ENCODE assay signal across 14 cellular contexts in the genomic region with DNA sequence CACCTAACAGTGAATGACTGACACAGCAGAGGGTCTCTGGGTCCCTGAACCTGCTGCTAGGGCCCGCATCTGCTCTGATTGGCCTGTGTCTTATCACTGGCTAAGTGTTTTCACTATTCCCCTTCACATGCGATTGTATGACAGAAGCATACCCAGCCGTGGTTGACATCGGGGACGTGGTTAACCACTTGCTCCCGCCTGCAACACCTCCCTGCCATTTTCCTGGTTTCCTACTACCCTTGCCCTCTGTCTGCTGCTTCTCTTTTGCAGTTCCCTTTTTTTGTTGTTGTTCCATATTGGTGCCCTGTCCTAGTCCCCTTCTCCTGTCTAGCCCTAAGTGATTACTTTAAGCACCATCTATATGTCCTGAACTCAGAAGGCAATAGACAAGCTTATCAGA.
"Had no signal": no experiment of that assay in that cellular context is flagged by ENCODE, and none has a peak within 500 bp of the region (broad histone marks: within the 10 kb centered on the region; RNA-seq: fewer than 3 reads in every experiment).

No MANE protein-coding gene starts in this region.

- H3K9me3 ChIP-seq: esophagus muscularis mucosa, lower lobe of right lung, neutrophil, suprapubic skin, upper lobe of left lung had no signal

- DNase-seq: activated CD4-positive, alpha-beta T cell treated with anti-CD3 and anti-CD28 coated beads for 48 hours; activated CD8-positive, alpha-beta memory T cell treated with anti-CD3 and anti-CD28 coated beads, Interleukin-2, amount 50 U/mL, for 4 hours; activated naive CD4-positive, alpha-beta T cell; hypothalamus; lower lobe of right lung; naive thymus-derived CD4-positive, alpha-beta T cell; posterior cingulate gyrus; T-cell; T1000; upper lobe of left lung had no signal

- H3K36me3 ChIP-seq: esophagus muscularis mucosa, lower lobe of right lung, neutrophil, suprapubic skin, upper lobe of left lung had no signal

- ATAC-seq: lower lobe of right lung; naive thymus-derived CD4-positive, alpha-beta T cell; T-cell had no signal

- H3K4me3 Mint-ChIP-seq: T-cell had no signal

- H3K4me3 ChIP-seq: esophagus muscularis mucosa, lower lobe of right lung, skin epidermis, suprapubic skin, upper lobe of left lung had no signal

- H3K36me3 Mint-ChIP-seq: naive thymus-derived CD4-positive, alpha-beta T cell; T-cell had no signal

- H3K27ac ChIP-seq: esophagus muscularis mucosa, lower lobe of right lung, neutrophil, skin epidermis, suprapubic skin, upper lobe of left lung had no signal

- H3K9me3 Mint-ChIP-seq: T-cell had no signal

- H3K27me3 ChIP-seq: upper lobe of left lung had no signal

- H3K4me1 ChIP-seq: esophagus muscularis mucosa, suprapubic skin had no signal

- H3K27ac Mint-ChIP-seq: naive thymus-derived CD4-positive, alpha-beta T cell had no signal
